Comparison of ENCODE assay signal across 15 cellular contexts in genomic region chr5:173768267-173768806, GRCh38.
"Had no signal": no experiment of that assay in that cellular context is flagged by ENCODE, and none has a peak within 500 bp of the region (broad histone marks: within the 10 kb centered on the region; RNA-seq: fewer than 3 reads in every experiment).

No MANE protein-coding gene starts in this region.

- FAIRE-seq: small intestine had no signal

- H3K9me3 ChIP-seq: ascending aorta, ovary, transverse colon had no signal

- H3K36me3 ChIP-seq: ascending aorta, ovary, transverse colon had no signal

- ATAC-seq: activated naive CD8-positive, alpha-beta T cell treated with anti-CD3 and anti-CD28 coated beads, Interleukin-2, amount 50 U/mL, for 24 hours; activated T-helper 17 cell treated with anti-CD3 and anti-CD28 coated beads, Interleukin-2, amount 50 U/mL, for 72 hours had no signal

- H3K4me3 ChIP-seq: ascending aorta, dorsolateral prefrontal cortex, lung, ovary, transverse colon had no signal

- DNase-seq: activated CD4-positive, alpha-beta T cell treated with anti-CD3 and anti-CD28 coated beads, Interleukin-2, amount 50 U/mL, for 4 hours; activated CD4-positive, CD25-positive, alpha-beta regulatory T cell treated with anti-CD3 and anti-CD28 coated beads, Interleukin-2, amount 50 U/mL, for 72 hours; activated naive CD4-positive, alpha-beta T cell treated with anti-CD3 and anti-CD28 coated beads for 36 hours; activated naive CD8-positive, alpha-beta T cell treated with anti-CD3 and anti-CD28 coated beads, Interleukin-2, amount 50 U/mL, for 24 hours; erythroblast; ovary; retina; small intestine; stimulated activated CD4-positive, alpha-beta T cell treated with anti-CD3 and anti-CD28 coated beads, Interleukin-4, amount 100 ng/mL, for 24 hours; stimulated activated naive CD4-positive, alpha-beta T cell; transverse colon had no signal

- H3K27ac ChIP-seq: ascending aorta, ovary, transverse colon had no signal

- H3K27me3 ChIP-seq: ascending aorta, dorsolateral prefrontal cortex, ovary, transverse colon had no signal
